1 cellular context compared by ENCODE assay signal in the genomic region with DNA sequence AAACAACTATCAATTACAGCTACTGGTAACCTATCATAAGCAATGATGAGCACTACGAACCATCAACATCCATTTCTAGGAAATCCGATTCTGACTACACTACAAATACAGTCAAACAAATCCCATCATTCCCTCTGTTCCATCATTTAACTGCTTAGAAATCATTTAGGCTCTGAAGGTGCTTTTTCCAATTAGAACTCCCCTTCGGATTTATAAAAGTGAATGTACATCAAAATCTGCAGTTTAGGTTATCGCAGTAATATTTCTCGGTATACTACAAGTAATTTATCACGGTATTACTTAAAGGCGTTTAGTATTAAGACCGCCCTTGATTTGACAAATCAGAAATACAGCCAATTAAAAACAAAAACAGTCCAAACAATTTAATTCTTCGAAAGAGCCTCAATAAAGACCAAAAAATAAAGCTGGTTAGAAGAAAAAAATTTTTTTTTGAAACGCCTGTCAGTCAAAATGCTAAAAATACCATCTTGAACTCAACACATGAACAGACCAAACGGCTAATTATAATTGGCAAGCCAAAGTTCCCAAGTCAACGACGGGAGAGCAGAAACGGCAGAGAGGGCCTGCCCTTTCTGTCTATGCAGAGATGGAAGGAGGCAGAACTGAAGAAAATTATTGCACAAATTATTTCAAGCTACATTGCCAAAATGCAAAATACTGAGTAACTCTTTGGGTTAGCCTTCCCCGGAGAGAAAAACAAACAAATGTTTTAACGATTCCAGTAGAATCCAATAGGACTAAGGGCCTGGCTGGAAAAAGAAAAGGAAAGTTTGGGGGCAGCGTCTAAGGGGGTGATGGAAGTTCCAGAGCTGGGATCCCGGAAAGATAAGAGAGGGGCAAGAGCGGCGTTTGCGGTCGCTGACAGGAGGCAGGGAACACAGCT.
A peak's percentile ranks its signal among the peaks of the same experiment; 100 is the strongest.
TF ChIP-seq lines count a peak whose summit lies in the region.

No MANE protein-coding gene starts in this region.

TF ChIP-seq in HepG2, 621 proteins besides CTCF, POLR2A, EP300 and RAD21 (continued from another document and continues in another):
- TF ChIP-seq, protein P1, sequence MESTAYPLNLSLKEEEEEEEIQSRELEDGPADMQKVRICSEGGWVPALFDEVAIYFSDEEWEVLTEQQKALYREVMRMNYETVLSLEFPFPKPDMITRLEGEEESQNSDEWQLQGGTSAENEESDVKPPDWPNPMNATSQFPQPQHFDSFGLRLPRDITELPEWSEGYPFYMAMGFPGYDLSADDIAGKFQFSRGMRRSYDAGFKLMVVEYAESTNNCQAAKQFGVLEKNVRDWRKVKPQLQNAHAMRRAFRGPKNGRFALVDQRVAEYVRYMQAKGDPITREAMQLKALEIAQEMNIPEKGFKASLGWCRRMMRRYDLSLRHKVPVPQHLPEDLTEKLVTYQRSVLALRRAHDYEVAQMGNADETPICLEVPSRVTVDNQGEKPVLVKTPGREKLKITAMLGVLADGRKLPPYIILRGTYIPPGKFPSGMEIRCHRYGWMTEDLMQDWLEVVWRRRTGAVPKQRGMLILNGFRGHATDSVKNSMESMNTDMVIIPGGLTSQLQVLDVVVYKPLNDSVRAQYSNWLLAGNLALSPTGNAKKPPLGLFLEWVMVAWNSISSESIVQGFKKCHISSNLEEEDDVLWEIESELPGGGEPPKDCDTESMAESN (CRISPR knock-in tag; conservative IDR thresholded peaks at IDR 0.05) = 0 out of 2 replicates have a peak, but pooled peaks have one; percentile 41
- TF ChIP-seq FOXA3 (CRISPR knock-in tag; IDR thresholded peaks at IDR 0.05) (0 out of 2 replicates have a peak, but pooled peaks have one; percentile 5), ZNF839 (CRISPR knock-in tag; IDR thresholded peaks at IDR 0.05; ENCODE audit: borderline replicate concordance) (no peak), ZNF567 (CRISPR knock-in tag; IDR thresholded peaks at IDR 0.05; ENCODE audit: borderline replicate concordance) (0 out of 2 replicates have a peak, but pooled peaks have one; percentile 4), HDAC1 (CRISPR knock-in tag; IDR thresholded peaks at IDR 0.05) (0 out of 2 replicates have a peak, but pooled peaks have one; percentile 7), HOXA3 (CRISPR knock-in tag; IDR thresholded peaks at IDR 0.05) (peak; percentile 4; the same call in 1 of the 2 replicates), BRCA1 (CRISPR knock-in tag; IDR thresholded peaks at IDR 0.05) (peak; percentile 69; the same call in 1 of the 2 replicates), ZNF143 (CRISPR knock-in tag; IDR thresholded peaks at IDR 0.05) (peak; percentile 3; the same call in 1 of the 2 replicates), NCOR1 (IDR thresholded peaks at IDR 0.05; ENCODE audit: borderline replicate concordance, low read length) (no peak), MTF2 (CRISPR knock-in tag; IDR thresholded peaks at IDR 0.05; ENCODE audit: borderline replicate concordance) (no peak), PHF8 (CRISPR knock-in tag; IDR thresholded peaks at IDR 0.05) (peak; percentile 42), ZNF20 (CRISPR knock-in tag; IDR thresholded peaks at IDR 0.05) (no peak), NR3C1 (CRISPR knock-in tag; IDR thresholded peaks at IDR 0.05) (no peak), ZNF724P (CRISPR knock-in tag; IDR thresholded peaks at IDR 0.05; ENCODE audit: borderline replicate concordance) (no peak), ZNF589 (CRISPR knock-in tag; conservative IDR thresholded peaks at IDR 0.05) (no peak), MAFK (conservative IDR thresholded peaks at IDR 0.05 in 1 of 2, IDR thresholded peaks at IDR 0.05 in 1 of 2; ENCODE audit: low read length in 2 of 2) (no peak), ZNF343 (CRISPR knock-in tag; IDR thresholded peaks at IDR 0.05) (no peak), MED1 (CRISPR knock-in tag; IDR thresholded peaks at IDR 0.05) (0 out of 2 replicates have a peak, but pooled peaks have one; percentile 32), TBX2 (CRISPR knock-in tag; IDR thresholded peaks at IDR 0.05; ENCODE audit: borderline replicate concordance) (no peak), HCFC1 (IDR thresholded peaks at IDR 0.05; ENCODE audit: low read depth, low read length) (no peak), KMT2B (CRISPR knock-in tag; IDR thresholded peaks at IDR 0.05) (peak; percentile 4; the same call in 1 of the 2 replicates)
- TF ChIP-seq, protein P2, sequence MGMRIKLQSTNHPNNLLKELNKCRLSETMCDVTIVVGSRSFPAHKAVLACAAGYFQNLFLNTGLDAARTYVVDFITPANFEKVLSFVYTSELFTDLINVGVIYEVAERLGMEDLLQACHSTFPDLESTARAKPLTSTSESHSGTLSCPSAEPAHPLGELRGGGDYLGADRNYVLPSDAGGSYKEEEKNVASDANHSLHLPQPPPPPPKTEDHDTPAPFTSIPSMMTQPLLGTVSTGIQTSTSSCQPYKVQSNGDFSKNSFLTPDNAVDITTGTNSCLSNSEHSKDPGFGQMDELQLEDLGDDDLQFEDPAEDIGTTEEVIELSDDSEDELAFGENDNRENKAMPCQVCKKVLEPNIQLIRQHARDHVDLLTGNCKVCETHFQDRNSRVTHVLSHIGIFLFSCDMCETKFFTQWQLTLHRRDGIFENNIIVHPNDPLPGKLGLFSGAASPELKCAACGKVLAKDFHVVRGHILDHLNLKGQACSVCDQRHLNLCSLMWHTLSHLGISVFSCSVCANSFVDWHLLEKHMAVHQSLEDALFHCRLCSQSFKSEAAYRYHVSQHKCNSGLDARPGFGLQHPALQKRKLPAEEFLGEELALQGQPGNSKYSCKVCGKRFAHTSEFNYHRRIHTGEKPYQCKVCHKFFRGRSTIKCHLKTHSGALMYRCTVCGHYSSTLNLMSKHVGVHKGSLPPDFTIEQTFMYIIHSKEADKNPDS (CRISPR knock-in tag; IDR thresholded peaks at IDR 0.05) = no peak
- TF ChIP-seq, protein P3, sequence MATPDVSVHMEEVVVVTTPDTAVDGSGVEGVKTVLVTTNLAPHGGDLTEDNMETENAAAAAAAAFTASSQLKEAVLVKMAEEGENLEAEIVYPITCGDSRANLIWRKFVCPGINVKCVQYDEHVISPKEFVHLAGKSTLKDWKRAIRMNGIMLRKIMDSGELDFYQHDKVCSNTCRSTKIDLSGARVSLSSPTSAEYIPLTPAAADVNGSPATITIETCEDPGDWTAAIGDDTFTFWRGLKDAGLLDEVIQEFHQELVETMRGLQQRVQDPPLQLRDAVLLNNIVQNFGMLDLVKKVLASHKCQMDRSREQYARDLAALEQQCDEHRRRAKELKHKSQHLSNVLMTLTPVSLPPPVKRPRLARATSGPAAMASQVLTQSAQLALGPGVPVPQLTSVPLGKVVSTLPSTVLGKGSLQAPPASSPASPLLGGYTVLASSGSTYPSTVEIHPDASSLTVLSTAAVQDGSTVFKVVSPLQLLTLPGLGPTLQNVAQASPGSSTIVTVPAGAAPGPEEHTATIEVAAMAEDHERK (CRISPR knock-in tag; IDR thresholded peaks at IDR 0.05; ENCODE audit: low read depth) = no peak
- TF ChIP-seq, protein P4, sequence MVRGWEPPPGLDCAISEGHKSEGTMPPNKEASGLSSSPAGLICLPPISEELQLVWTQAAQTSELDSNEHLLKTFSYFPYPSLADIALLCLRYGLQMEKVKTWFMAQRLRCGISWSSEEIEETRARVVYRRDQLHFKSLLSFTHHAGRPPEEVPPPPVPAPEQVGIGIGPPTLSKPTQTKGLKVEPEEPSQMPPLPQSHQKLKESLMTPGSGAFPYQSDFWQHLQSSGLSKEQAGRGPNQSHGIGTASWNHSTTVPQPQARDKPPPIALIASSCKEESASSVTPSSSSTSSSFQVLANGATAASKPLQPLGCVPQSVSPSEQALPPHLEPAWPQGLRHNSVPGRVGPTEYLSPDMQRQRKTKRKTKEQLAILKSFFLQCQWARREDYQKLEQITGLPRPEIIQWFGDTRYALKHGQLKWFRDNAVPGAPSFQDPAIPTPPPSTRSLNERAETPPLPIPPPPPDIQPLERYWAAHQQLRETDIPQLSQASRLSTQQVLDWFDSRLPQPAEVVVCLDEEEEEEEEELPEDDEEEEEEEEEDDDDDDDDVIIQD (CRISPR knock-in tag; IDR thresholded peaks at IDR 0.05; ENCODE audit: low read depth) = peak; percentile 44
- TF ChIP-seq, protein P5, sequence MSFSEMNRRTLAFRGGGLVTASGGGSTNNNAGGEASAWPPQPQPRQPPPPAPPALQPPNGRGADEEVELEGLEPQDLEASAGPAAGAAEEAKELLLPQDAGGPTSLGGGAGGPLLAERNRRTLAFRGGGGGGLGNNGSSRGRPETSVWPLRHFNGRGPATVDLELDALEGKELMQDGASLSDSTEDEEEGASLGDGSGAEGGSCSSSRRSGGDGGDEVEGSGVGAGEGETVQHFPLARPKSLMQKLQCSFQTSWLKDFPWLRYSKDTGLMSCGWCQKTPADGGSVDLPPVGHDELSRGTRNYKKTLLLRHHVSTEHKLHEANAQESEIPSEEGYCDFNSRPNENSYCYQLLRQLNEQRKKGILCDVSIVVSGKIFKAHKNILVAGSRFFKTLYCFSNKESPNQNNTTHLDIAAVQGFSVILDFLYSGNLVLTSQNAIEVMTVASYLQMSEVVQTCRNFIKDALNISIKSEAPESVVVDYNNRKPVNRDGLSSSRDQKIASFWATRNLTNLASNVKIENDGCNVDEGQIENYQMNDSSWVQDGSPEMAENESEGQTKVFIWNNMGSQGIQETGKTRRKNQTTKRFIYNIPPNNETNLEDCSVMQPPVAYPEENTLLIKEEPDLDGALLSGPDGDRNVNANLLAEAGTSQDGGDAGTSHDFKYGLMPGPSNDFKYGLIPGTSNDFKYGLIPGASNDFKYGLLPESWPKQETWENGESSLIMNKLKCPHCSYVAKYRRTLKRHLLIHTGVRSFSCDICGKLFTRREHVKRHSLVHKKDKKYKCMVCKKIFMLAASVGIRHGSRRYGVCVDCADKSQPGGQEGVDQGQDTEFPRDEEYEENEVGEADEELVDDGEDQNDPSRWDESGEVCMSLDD (CRISPR knock-in tag; IDR thresholded peaks at IDR 0.05; ENCODE audit: borderline replicate concordance) = peak; percentile 36; the same call in 1 of the 2 replicates
- TF ChIP-seq, protein P6, sequence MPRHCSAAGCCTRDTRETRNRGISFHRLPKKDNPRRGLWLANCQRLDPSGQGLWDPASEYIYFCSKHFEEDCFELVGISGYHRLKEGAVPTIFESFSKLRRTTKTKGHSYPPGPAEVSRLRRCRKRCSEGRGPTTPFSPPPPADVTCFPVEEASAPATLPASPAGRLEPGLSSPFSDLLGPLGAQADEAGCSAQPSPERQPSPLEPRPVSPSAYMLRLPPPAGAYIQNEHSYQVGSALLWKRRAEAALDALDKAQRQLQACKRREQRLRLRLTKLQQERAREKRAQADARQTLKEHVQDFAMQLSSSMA (CRISPR knock-in tag; IDR thresholded peaks at IDR 0.05) = no peak
- TF ChIP-seq, protein P7, sequence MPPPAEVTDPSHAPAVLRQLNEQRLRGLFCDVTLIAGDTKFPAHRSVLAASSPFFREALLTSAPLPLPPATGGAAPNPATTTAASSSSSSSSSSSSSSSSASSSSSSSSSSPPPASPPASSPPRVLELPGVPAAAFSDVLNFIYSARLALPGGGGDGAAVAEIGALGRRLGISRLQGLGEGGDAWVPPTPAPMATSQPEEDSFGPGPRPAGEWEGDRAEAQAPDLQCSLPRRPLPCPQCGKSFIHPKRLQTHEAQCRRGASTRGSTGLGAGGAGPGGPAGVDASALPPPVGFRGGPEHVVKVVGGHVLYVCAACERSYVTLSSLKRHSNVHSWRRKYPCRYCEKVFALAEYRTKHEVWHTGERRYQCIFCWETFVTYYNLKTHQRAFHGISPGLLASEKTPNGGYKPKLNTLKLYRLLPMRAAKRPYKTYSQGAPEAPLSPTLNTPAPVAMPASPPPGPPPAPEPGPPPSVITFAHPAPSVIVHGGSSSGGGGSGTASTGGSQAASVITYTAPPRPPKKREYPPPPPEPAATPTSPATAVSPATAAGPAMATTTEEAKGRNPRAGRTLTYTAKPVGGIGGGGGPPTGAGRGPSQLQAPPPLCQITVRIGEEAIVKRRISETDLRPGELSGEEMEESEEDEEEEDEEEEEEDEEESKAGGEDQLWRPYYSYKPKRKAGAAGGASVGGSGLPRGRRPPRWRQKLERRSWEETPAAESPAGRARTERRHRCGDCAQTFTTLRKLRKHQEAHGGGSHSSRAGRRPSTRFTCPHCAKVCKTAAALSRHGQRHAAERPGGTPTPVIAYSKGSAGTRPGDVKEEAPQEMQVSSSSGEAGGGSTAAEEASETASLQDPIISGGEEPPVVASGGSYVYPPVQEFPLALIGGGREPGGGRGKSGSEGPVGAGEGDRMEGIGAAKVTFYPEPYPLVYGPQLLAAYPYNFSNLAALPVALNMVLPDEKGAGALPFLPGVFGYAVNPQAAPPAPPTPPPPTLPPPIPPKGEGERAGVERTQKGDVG (CRISPR knock-in tag; IDR thresholded peaks at IDR 0.05; ENCODE audit: borderline replicate concordance) = no peak
- TF ChIP-seq, protein P8, sequence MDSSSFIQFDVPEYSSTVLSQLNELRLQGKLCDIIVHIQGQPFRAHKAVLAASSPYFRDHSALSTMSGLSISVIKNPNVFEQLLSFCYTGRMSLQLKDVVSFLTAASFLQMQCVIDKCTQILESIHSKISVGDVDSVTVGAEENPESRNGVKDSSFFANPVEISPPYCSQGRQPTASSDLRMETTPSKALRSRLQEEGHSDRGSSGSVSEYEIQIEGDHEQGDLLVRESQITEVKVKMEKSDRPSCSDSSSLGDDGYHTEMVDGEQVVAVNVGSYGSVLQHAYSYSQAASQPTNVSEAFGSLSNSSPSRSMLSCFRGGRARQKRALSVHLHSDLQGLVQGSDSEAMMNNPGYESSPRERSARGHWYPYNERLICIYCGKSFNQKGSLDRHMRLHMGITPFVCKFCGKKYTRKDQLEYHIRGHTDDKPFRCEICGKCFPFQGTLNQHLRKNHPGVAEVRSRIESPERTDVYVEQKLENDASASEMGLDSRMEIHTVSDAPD (CRISPR knock-in tag; IDR thresholded peaks at IDR 0.05) = no peak
